1 cellular context compared by ENCODE assay signal in the genomic region with DNA sequence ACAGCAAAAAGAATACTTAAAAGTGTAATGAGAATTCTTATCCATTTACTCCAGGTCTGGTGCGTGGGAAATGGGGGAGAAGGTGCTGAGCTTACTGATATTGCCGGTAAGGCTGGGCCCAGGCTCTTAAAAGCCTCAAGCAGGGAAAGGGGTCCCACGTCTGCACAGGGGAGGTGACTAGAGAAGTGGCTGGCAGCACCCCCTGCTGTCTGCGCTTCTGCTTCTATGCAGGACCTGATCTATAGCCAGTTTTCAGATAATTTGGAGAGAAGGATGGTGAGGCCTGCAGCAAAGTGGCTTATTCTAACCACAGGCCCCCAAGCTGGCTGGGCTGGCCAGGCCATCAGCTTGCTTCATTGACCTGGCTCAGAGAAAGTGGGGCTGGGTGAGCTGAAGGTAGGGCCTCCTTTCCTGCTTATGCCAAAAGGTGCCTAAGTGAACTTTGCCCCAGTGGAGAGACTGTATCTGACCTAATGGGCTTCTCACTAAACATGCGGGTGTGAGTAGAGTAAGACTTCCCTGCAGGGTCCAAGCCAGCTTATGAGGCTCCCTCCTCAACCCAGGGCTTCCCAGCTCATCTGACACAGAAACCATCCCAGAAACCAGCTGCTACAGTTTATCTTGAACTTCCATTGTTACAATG.
TF ChIP-seq lines count a peak whose summit lies in the region.

No MANE protein-coding gene starts in this region.

TF ChIP-seq in HCT116, 20 proteins besides CTCF, POLR2A, EP300 and RAD21 (continued from another document):
- TF ChIP-seq, protein P1, sequence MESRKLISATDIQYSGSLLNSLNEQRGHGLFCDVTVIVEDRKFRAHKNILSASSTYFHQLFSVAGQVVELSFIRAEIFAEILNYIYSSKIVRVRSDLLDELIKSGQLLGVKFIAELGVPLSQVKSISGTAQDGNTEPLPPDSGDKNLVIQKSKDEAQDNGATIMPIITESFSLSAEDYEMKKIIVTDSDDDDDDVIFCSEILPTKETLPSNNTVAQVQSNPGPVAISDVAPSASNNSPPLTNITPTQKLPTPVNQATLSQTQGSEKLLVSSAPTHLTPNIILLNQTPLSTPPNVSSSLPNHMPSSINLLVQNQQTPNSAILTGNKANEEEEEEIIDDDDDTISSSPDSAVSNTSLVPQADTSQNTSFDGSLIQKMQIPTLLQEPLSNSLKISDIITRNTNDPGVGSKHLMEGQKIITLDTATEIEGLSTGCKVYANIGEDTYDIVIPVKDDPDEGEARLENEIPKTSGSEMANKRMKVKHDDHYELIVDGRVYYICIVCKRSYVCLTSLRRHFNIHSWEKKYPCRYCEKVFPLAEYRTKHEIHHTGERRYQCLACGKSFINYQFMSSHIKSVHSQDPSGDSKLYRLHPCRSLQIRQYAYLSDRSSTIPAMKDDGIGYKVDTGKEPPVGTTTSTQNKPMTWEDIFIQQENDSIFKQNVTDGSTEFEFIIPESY (IDR thresholded peaks at IDR 0.05; ENCODE audit: extremely low read depth, insufficient replicate concordance, low read length), result no peak
- TF ChIP-seq, protein P2, sequence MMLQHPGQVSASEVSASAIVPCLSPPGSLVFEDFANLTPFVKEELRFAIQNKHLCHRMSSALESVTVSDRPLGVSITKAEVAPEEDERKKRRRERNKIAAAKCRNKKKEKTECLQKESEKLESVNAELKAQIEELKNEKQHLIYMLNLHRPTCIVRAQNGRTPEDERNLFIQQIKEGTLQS (IDR thresholded peaks at IDR 0.05), result no peak
- no peak for TF ChIP-seq EZH2 (IDR thresholded peaks at IDR 0.05)
- no peak for TF ChIP-seq CEBPB (IDR thresholded peaks at IDR 0.05; ENCODE audit: low read depth)
- no peak for TF ChIP-seq JUND (IDR thresholded peaks at IDR 0.05)
- no peak for TF ChIP-seq EGR1 (IDR thresholded peaks at IDR 0.05; ENCODE audit: low read depth)
- TF ChIP-seq TCF7L2 (IDR thresholded peaks at IDR 0.05; ENCODE audit: borderline replicate concordance, extremely low read depth, insufficient read depth, insufficient read length), result no peak
- TF ChIP-seq FOSL1 (IDR thresholded peaks at IDR 0.05; ENCODE audit: low read depth), result no peak
- no peak for TF ChIP-seq POLR2AphosphoS5 (IDR thresholded peaks at IDR 0.05; ENCODE audit: low read depth, low read length)
- no peak for TF ChIP-seq YY1 (IDR thresholded peaks at IDR 0.05; ENCODE audit: extremely low read depth, insufficient replicate concordance, low read depth, low read length)
